8 cellular contexts compared by ENCODE assay signal in the genomic region with DNA sequence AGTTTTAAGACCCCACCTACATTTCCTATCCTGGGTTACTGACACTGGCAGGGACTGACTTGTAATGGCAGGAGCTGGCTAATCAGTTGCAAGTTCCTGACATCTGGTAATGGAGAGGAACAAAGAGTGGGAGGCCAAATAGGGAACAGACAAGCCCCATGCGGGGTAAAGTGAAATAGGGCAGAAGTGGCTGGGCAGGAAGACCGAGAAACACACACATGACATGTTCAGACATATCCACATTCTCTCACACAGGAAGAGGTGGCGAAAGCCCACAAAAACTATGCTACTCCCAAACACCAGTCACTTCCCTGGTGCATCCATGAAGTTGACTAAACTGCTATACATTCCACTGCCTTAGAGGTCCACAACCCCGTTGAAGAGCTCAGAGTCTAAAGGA.
A peak's percentile ranks its signal among the peaks of the same experiment; 100 is the strongest.
DNase-seq lines count a peak whose midpoint lies in the region; ATAC-seq and TF ChIP-seq lines count a peak whose summit lies in the region.

No MANE protein-coding gene starts in this region.

- peak overlapping the region; percentile 81 to 82; a peak in 3 of 4 replicates for H3K27ac ChIP-seq in SK-N-SH (ENCODE audit: low read depth in 2 of 2, low read length in 1 of 2)

- POLR2A ChIA-PET in SK-N-SH (lab: Yijun Ruan, JAX): no interaction called here

- no peaks in the 10 kb centered on the region for H3K36me3 ChIP-seq in SK-N-SH (replicated peaks in 1 of 2; ENCODE audit: control insufficient read depth in 1 of 2, insufficient read depth in 2 of 2, low read length in 1 of 2)

- H3F3A ChIP-seq in SK-N-SH (replicated peaks; ENCODE audit: insufficient read depth): peaks cover 38% of the 10 kb centered on the region

- no peak overlapping the region; the same call in 1 of the 2 replicates for H2AFZ ChIP-seq in SK-N-SH (ENCODE audit: low read depth)

- 88% methylated on average over 3 of the region's 4 CpGs for WGBS in SK-N-SH (ENCODE audit: low lambda C conversion rate)

- no peak for TF ChIP-seq EP300 in SK-N-SH (IDR thresholded peaks at IDR 0.05; ENCODE audit: borderline replicate concordance in 1 of 2, low read depth in 1 of 2, low read length in 1 of 2)

- H3K4me1 ChIP-seq in SK-N-SH (ENCODE audit: control insufficient read depth in 1 of 2, insufficient read depth in 2 of 2, low read depth in 1 of 2, low read length in 1 of 2): peaks cover 37 to 38% of the 10 kb centered on the region in 2 experiments

- TF ChIP-seq CTCF in SK-N-SH (IDR thresholded peaks at IDR 0.05): no peak

- DNase-seq in SK-N-SH (no peak), SW480 (ENCODE audit: low spot score) (peak; percentile 17), left lobe of liver (ENCODE audit: low spot score) (no peak), COLO668 (lab: John Stamatoyannopoulos, UW; ENCODE audit: unreplicated experiment) (no peak), iPS-NIHi11 (ENCODE audit: low spot score) (no peak), 8988T (no peak)

- H3K4me2 ChIP-seq in SK-N-SH: 0 out of 2 replicates have a peak overlapping the region, but pooled peaks have one; percentile 3

- H3K9me3 ChIP-seq in SK-N-SH: no peaks in the 10 kb centered on the region

- no peaks in the 10 kb centered on the region for H3K9me2 ChIP-seq in SK-N-SH

- no peaks in the 10 kb centered on the region for H4K20me1 ChIP-seq in SK-N-SH (ENCODE audit: insufficient read depth)

- ATAC-seq in SK-N-SH treated with all-trans-retinoic acid at 6 μM for 48 hours: no peak
- peak; percentile 64 for ATAC-seq in HG03039 (IDR thresholded peaks at IDR 0.05; ENCODE audit: unreplicated experiment)
- ATAC-seq in left lobe of liver: peak; percentile 42

- H3K27me3 ChIP-seq in SK-N-SH (ENCODE audit: insufficient read depth): no peaks in the 10 kb centered on the region

- H3K4me3 ChIP-seq in SK-N-SH (ENCODE audit: low read depth in 2 of 2, low read length in 1 of 2): no peak overlapping the region

- CTCF ChIA-PET in SK-N-SH (lab: Yijun Ruan, JAX): interaction anchor here (1.3 kb wide), 1 partner anchor 229 kb away, joined by 3 read pairs; no protein-coding TSS in a partner anchor

- H3K9ac ChIP-seq in SK-N-SH: no peak overlapping the region

- no peaks in the 10 kb centered on the region for H3K79me2 ChIP-seq in SK-N-SH (ENCODE audit: insufficient read depth)

- TF ChIP-seq RAD21 in SK-N-SH (IDR thresholded peaks at IDR 0.05; ENCODE audit: low read length): no peak

TF ChIP-seq in SK-N-SH, 30 proteins besides CTCF, POLR2A, EP300 and RAD21 (continues in another document):
- TF ChIP-seq MAX (IDR thresholded peaks at IDR 0.05; ENCODE audit: low read depth) (no peak), POLR2AphosphoS5 (IDR thresholded peaks at IDR 0.05; ENCODE audit: low read depth, low read length) (no peak), GATA2 (CRISPR knock-in tag; IDR thresholded peaks at IDR 0.05) (no peak), ZBTB33 (IDR thresholded peaks at IDR 0.05; ENCODE audit: borderline replicate concordance, low read depth) (no peak), MEF2A (IDR thresholded peaks at IDR 0.05; ENCODE audit: borderline replicate concordance, low read depth) (no peak), USF1 (IDR thresholded peaks at IDR 0.05; ENCODE audit: borderline replicate concordance, low read depth) (no peak), YY1 (IDR thresholded peaks at IDR 0.05; ENCODE audit: low read depth) (no peak), PBX3 (IDR thresholded peaks at IDR 0.05) (no peak), SIN3A (IDR thresholded peaks at IDR 0.05; ENCODE audit: borderline replicate concordance, low read depth, low read length) (no peak), SMC3 (IDR thresholded peaks at IDR 0.05; ENCODE audit: low read depth, low read length) (no peak), RCOR1 (IDR thresholded peaks at IDR 0.05; ENCODE audit: low read length) (no peak), NRF1 (IDR thresholded peaks at IDR 0.05; ENCODE audit: low read depth, low read length) (no peak)

TF ChIP-seq in SK-N-SH treated with all-trans-retinoic acid at 6 μM for 48 hours, 23 proteins besides CTCF, POLR2A, EP300 and RAD21:
- TF ChIP-seq ZFP3 (CRISPR knock-in tag; IDR thresholded peaks at IDR 0.05): no peak
- no peak for TF ChIP-seq ARNTL (CRISPR knock-in tag; IDR thresholded peaks at IDR 0.05; ENCODE audit: borderline replicate concordance, low read depth)
- TF ChIP-seq TCF4 (CRISPR knock-in tag; IDR thresholded peaks at IDR 0.05; ENCODE audit: borderline replicate concordance): no peak
- no peak for TF ChIP-seq RARB (CRISPR knock-in tag; IDR thresholded peaks at IDR 0.05)
TF ChIP-seq in SK-N-SH treated with all-trans-retinoic acid at 6 μM for 48 hours: peak in this region for 0.
